1 cellular context compared by ENCODE assay signal in genomic region chr18:31407649-31408048, GRCh38.
A peak's percentile ranks its signal among the peaks of the same experiment; 100 is the strongest.
TF ChIP-seq lines count a peak whose summit lies in the region.

No MANE protein-coding gene starts in this region.

TF ChIP-seq in GM12878, 131 proteins besides CTCF, POLR2A, EP300 and RAD21:
- TF ChIP-seq TCF7 (IDR thresholded peaks at IDR 0.05; ENCODE audit: borderline replicate concordance) (no peak), NR2F1 (conservative IDR thresholded peaks at IDR 0.05) (no peak), SUZ12 (IDR thresholded peaks at IDR 0.05; ENCODE audit: unreplicated experiment) (no peak), SMC3 (IDR thresholded peaks at IDR 0.05; ENCODE audit: borderline replicate concordance, low read length) (no peak), NFYA (IDR thresholded peaks at IDR 0.05; ENCODE audit: borderline replicate concordance, low read depth, low read length) (no peak), ZBTB4 (CRISPR knock-in tag; IDR thresholded peaks at IDR 0.05) (no peak), NR2C2 (IDR thresholded peaks at IDR 0.05; ENCODE audit: borderline replicate concordance, control insufficient read depth, insufficient read length, low read depth) (no peak), BCL3 (IDR thresholded peaks at IDR 0.05; ENCODE audit: borderline replicate concordance, insufficient read depth, low read depth, low read length, poor library complexity, severe bottlenecking) (peak; percentile 11), FOXK2 (IDR thresholded peaks at IDR 0.05) (no peak), CHD1 (IDR thresholded peaks at IDR 0.05; ENCODE audit: low read depth, low read length) (no peak), CBX5 (IDR thresholded peaks at IDR 0.05; ENCODE audit: low read depth) (no peak), JUNB (IDR thresholded peaks at IDR 0.05) (peak; percentile 62), ZSCAN29 (IDR thresholded peaks at IDR 0.05) (no peak), KAT2A (conservative IDR thresholded peaks at IDR 0.05; ENCODE audit: control insufficient read depth, low read depth, low read length) (no peak), CBX3 (IDR thresholded peaks at IDR 0.05; ENCODE audit: borderline replicate concordance, low read depth) (no peak), RUNX3 (IDR thresholded peaks at IDR 0.05; ENCODE audit: low read length) (peak; percentile 55), POLR2AphosphoS2 (IDR thresholded peaks at IDR 0.05; ENCODE audit: low read depth, low read length) (no peak), DPF2 (IDR thresholded peaks at IDR 0.05) (no peak), ATF2 (IDR thresholded peaks at IDR 0.05; ENCODE audit: low read length) (0 out of 2 replicates have a peak, but pooled peaks have one; percentile 20), IRF5 (IDR thresholded peaks at IDR 0.05; ENCODE audit: borderline replicate concordance) (no peak), NFIC (IDR thresholded peaks at IDR 0.05; ENCODE audit: low read depth, low read length) (0 out of 2 replicates have a peak, but pooled peaks have one; percentile 52)
